15 cellular contexts compared by ENCODE assay signal in genomic region chr18:73688161-73688560, GRCh38.
"Had no signal": no experiment of that assay in that cellular context is flagged by ENCODE, and none has a peak within 500 bp of the region (broad histone marks: within the 10 kb centered on the region; RNA-seq: fewer than 3 reads in every experiment).

No MANE protein-coding gene starts in this region.

- H3K36me3 ChIP-seq: esophagus muscularis mucosa, spleen had no signal

- DNase-seq: activated CD4-positive, alpha-beta T cell treated with anti-CD3 and anti-CD28 coated beads, Interleukin-2, amount 10 ng/mL, durations not matched to agents 24 days and 14 days; activated CD8-positive, alpha-beta T cell treated with anti-CD3 and anti-CD28 coated beads for 36 hours; activated naive CD4-positive, alpha-beta T cell treated with anti-CD3 and anti-CD28 coated beads for 36 hours; activated T-cell treated with anti-CD3 and anti-CD28 coated beads, Interleukin-2, amount 50 U/mL, for 24 hours; aorta; cerebellar nuclear complex; effector CD4-positive, alpha-beta T cell; immature natural killer cell; naive thymus-derived CD8-positive, alpha-beta T cell; spleen; stimulated activated CD8-positive, alpha-beta memory T cell treated with anti-CD3 and anti-CD28 coated beads, Interleukin-4, amount 100 ng/mL, for 48 hours; stimulated activated naive CD4-positive, alpha-beta T cell; T-helper 9 cell had no signal

- H3K4me3 ChIP-seq: esophagus muscularis mucosa, spleen had no signal

- H3K27me3 Mint-ChIP-seq: activated CD4-positive, alpha-beta T cell treated with anti-CD3 and anti-CD28 coated beads, Interleukin-2, amount 10 ng/mL, durations not matched to agents 24 days and 14 days; activated CD8-positive, alpha-beta T cell treated with anti-CD3 and anti-CD28 coated beads for 36 hours; activated T-cell treated with anti-CD3 and anti-CD28 coated beads, Interleukin-2, amount 50 U/mL, for 24 hours had no signal

- H3K9me3 ChIP-seq: esophagus muscularis mucosa, spleen had no signal

- H3K4me1 Mint-ChIP-seq: activated CD4-positive, alpha-beta T cell treated with anti-CD3 and anti-CD28 coated beads, Interleukin-2, amount 10 ng/mL, durations not matched to agents 24 days and 14 days; immature natural killer cell; naive thymus-derived CD8-positive, alpha-beta T cell had no signal

- H3K36me3 Mint-ChIP-seq: immature natural killer cell; naive thymus-derived CD8-positive, alpha-beta T cell had no signal

- H3K27me3 ChIP-seq: spleen had no signal

- ATAC-seq: activated CD8-positive, alpha-beta T cell treated with anti-CD3 and anti-CD28 coated beads for 36 hours; naive thymus-derived CD8-positive, alpha-beta T cell; sciatic nerve had no signal

- H3K9me3 Mint-ChIP-seq: activated CD4-positive, alpha-beta T cell treated with anti-CD3 and anti-CD28 coated beads, Interleukin-2, amount 10 ng/mL, durations not matched to agents 24 days and 14 days; activated CD8-positive, alpha-beta T cell treated with anti-CD3 and anti-CD28 coated beads for 36 hours; activated naive CD4-positive, alpha-beta T cell treated with anti-CD3 and anti-CD28 coated beads for 36 hours; activated T-cell treated with anti-CD3 and anti-CD28 coated beads, Interleukin-2, amount 50 U/mL, for 24 hours had no signal

- H3K27ac ChIP-seq: esophagus muscularis mucosa, spleen had no signal

- H3K27ac Mint-ChIP-seq: activated CD4-positive, alpha-beta T cell treated with anti-CD3 and anti-CD28 coated beads, Interleukin-2, amount 10 ng/mL, durations not matched to agents 24 days and 14 days; activated CD8-positive, alpha-beta T cell treated with anti-CD3 and anti-CD28 coated beads for 36 hours; activated naive CD4-positive, alpha-beta T cell treated with anti-CD3 and anti-CD28 coated beads for 36 hours; activated T-cell treated with anti-CD3 and anti-CD28 coated beads, Interleukin-2, amount 50 U/mL, for 24 hours; immature natural killer cell; naive thymus-derived CD8-positive, alpha-beta T cell had no signal

- H3K4me3 Mint-ChIP-seq: activated CD4-positive, alpha-beta T cell treated with anti-CD3 and anti-CD28 coated beads, Interleukin-2, amount 10 ng/mL, durations not matched to agents 24 days and 14 days; activated CD8-positive, alpha-beta T cell treated with anti-CD3 and anti-CD28 coated beads for 36 hours; activated naive CD4-positive, alpha-beta T cell treated with anti-CD3 and anti-CD28 coated beads for 36 hours; activated T-cell treated with anti-CD3 and anti-CD28 coated beads, Interleukin-2, amount 50 U/mL, for 24 hours; immature natural killer cell; naive thymus-derived CD8-positive, alpha-beta T cell had no signal
